11 cellular contexts compared by ENCODE assay signal in genomic region chr17:45744826-45745225, GRCh38. TPM values are rescaled to one million over a fixed set of nuclear protein-coding genes. Genes with fewer than 3 reads are reported as not detected.
"Had no signal": no experiment of that assay in that cellular context is flagged by ENCODE, and none has a peak within 500 bp of the region (broad histone marks: within the 10 kb centered on the region; RNA-seq: fewer than 3 reads in every experiment).

No MANE protein-coding gene starts in this region.

RNA-seq across cellular contexts. Expression of gene CRHR1, which starts 39.3 kb away (rescaled TPM):
- total RNA-seq: natural killer cell, omental fat pad, osteocyte, posterior vena cava, pulmonary artery endothelial cell, right atrium auricular region, spleen, transverse colon, upper lobe of right lung had no signal
- polyA plus RNA-seq: pancreas, smooth muscle cell had no signal
